Comparison of ENCODE assay signal across 13 cellular contexts in the genomic region with DNA sequence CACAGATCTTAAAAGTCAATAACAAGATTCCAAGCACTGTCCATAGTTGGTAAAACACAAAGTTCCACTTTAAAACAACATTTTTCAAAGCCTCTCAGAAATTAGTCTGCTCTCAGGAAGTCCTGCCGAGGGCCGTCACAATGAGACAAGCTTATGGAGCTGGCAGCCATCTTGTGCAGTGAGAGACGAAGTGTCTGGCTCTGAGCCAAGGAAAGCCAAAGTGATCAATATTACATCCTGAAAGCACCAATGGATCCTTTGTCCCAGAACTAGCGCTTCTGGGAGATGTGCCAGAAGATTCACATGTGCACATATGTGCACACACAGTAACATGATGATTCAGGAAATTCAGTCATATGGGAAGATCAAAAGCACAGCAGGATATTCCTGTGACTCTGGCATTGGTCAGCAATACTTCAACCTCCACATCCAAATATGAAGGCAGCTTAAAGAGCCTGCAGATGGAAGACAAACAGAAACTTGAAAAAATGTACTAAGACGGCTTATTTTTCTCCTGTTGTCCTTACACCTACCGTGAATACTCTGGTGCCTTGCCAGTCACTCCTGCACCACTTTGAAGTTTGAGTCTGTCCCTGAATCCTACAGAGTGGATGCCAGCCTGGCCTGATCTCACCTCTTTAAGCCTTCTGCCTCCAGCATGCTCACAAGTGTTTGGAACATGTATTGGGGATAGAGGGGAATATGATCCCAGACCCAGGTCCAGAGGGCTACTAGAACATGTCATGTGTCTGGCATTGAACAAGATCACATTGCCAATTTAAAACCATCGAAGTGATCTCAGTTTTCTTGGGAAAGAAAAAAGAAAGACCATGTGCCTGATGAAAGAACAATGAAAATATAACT. TPM values are rescaled to one million over a fixed set of nuclear protein-coding genes. Genes with fewer than 3 reads are reported as not detected.
DNase-seq lines count a peak whose midpoint lies in the region; ATAC-seq, FAIRE-seq and TF ChIP-seq lines count a peak whose summit lies in the region.
"Had no signal": no experiment of that assay in that cellular context is flagged by ENCODE, and none has a peak within 500 bp of the region (broad histone marks: within the 10 kb centered on the region; RNA-seq: fewer than 3 reads in every experiment).

No MANE protein-coding gene starts in this region.

- no peak overlapping the region for H3K4me3 Mint-ChIP-seq in T-cell
- H3K4me3 Mint-ChIP-seq: activated T-cell treated with anti-CD3 and anti-CD28 coated beads, Interleukin-2, amount 50 U/mL, for 72 hours; CD4-positive, alpha-beta memory T cell had no signal

- RAD21 ChIA-PET in GM12878 (lab: Charles Lee; ENCODE audit: unreplicated experiment) = interaction anchor here (1.2 to 1.9 kb wide), 5 partner anchors 13 to 79 kb away, joined by 3 to 10 read pairs (median 5); no protein-coding TSS in a partner anchor

- CTCF ChIA-PET in GM12878 (lab: Yijun Ruan, JAX) (interaction anchor here (1.3 kb wide), 1 partner anchor 10 kb away, joined by 4 read pairs; no protein-coding TSS in a partner anchor), T-cell (lab: Charles Lee) (no interaction called here)

- no peaks in the 10 kb centered on the region for H3K36me3 Mint-ChIP-seq in T-cell
- H3K36me3 Mint-ChIP-seq: CD4-positive, alpha-beta memory T cell had no signal

- no peak overlapping the region for H2AFZ ChIP-seq in GM12878 (ENCODE audit: control insufficient read depth, low read depth, low read length)

- H3K27me3 ChIP-seq in GM12878 (replicated peaks in 1 of 2; ENCODE audit: control insufficient read depth in 2 of 2, insufficient read depth in 2 of 2, low read length in 1 of 2) (no peaks in the 10 kb centered on the region; a peak in 1 of 4 replicates), spleen (replicated peaks in 1 of 7) (peaks cover 0 to 9% (median 0%) of the 10 kb centered on the region in 7 donors)

- in situ Hi-C loops in GM12878 (cut with MboI) = no loop called here

- no peak for FAIRE-seq in GM12878 (lab: Jason Lieb, UNC)

- no peaks in the 10 kb centered on the region for H3K9me3 ChIP-seq in GM12878 (replicated peaks; ENCODE audit: control insufficient read depth, insufficient read depth, low read length)
- H3K9me3 ChIP-seq in spleen = no peaks in the 10 kb centered on the region

- no peak overlapping the region for H3K4me2 ChIP-seq in GM12878 (ENCODE audit: control insufficient read depth, insufficient read depth)

- TF ChIP-seq EP300 in GM12878 (IDR thresholded peaks at IDR 0.05; ENCODE audit: borderline replicate concordance in 1 of 2, control insufficient read depth in 1 of 2, low read depth in 2 of 2, low read length in 2 of 2) = no peak

- H3K4me3 ChIP-seq in GM12878 (no peak overlapping the region), spleen (no peak overlapping the region)

- ATAC-seq in GM12878 (no peak), GM19452 (IDR thresholded peaks at IDR 0.05; ENCODE audit: unreplicated experiment) (no peak), T-cell (replicated peaks in 1 of 4) (no peak)
- ATAC-seq: activated T-cell treated with anti-CD3 and anti-CD28 coated beads, Interleukin-2, amount 50 U/mL, for 72 hours had no signal

- H3K27ac ChIP-seq in GM12878 (ENCODE audit: control insufficient read depth, insufficient read depth) = no peak overlapping the region
- H3K27ac ChIP-seq in spleen = no peak overlapping the region

- H4K20me1 ChIP-seq in GM12878 (ENCODE audit: control insufficient read depth, insufficient read depth) = no peaks in the 10 kb centered on the region

- H3K9ac ChIP-seq in GM12878 (ENCODE audit: control insufficient read depth, insufficient read depth, low read length) = no peak overlapping the region

- peak; percentile 52 for DNase-seq in DMS153 treated with DMSO at 0.1 percent for 48 hours (lab: John Stamatoyannopoulos, UW; ENCODE audit: unreplicated experiment)
- DNase-seq in NCI-H1105 (lab: John Stamatoyannopoulos, UW) = peak; percentile 57
- no peak for DNase-seq in GM12878 (ENCODE audit: low read depth, low spot score)
- DNase-seq in myocyte (ENCODE audit: low read depth) = peak; percentile 36
- DNase-seq in RPMI8226 = no peak
- no peak for DNase-seq in spleen
- DNase-seq in T-cell = no peak
- DNase-seq: activated T-cell treated with anti-CD3 and anti-CD28 coated beads, Interleukin-2, amount 50 U/mL, for 72 hours; CD4-positive, alpha-beta memory T cell; central memory CD4-positive, alpha-beta T cell; Karpas-422; retina had no signal

- intact Hi-C loops in GM12878 (cut with micrococcal nuclease; ENCODE audit: unreplicated experiment) (no loop called here), spleen (cut with DNase I; ENCODE audit: low total_unique reads) (no loop called here)

- TF ChIP-seq CTCF in GM12878 (IDR thresholded peaks at IDR 0.05 in 2 of 3, conservative IDR thresholded peaks at IDR 0.05 in 1 of 3; ENCODE audit: control insufficient read depth in 2 of 3, extremely low read depth in 1 of 3, insufficient read depth in 1 of 3, low read depth in 3 of 3, low read length in 3 of 3) (no peak), spleen (IDR thresholded peaks at IDR 0.05 in 8 of 11, conservative IDR thresholded peaks at IDR 0.05 in 3 of 11) (no peak)

- no peaks in the 10 kb centered on the region for H3K79me2 ChIP-seq in GM12878 (ENCODE audit: control insufficient read depth, insufficient read depth, low read length)

- peaks cover 4 to 15% of the 10 kb centered on the region in 2 donors for H3K27me3 Mint-ChIP-seq in T-cell

- no peak for TF ChIP-seq RAD21 in GM12878 (IDR thresholded peaks at IDR 0.05; ENCODE audit: insufficient read depth, low read depth, low read length)

- no TSS peak for BruUV-seq in GM12878 (replicated peaks; lab: Mats Ljungman, UMichigan)

- TF ChIP-seq POLR2A in GM12878 (IDR thresholded peaks at IDR 0.05; ENCODE audit: low read depth, low read length) (no peak), spleen (IDR thresholded peaks at IDR 0.05) (no peak)

- H3K4me1 ChIP-seq in GM12878 (ENCODE audit: control insufficient read depth, insufficient read depth, low read length) = no peaks in the 10 kb centered on the region
- no peaks in the 10 kb centered on the region for H3K4me1 ChIP-seq in spleen

- no peaks in the 10 kb centered on the region for H3K9me3 Mint-ChIP-seq in T-cell

- H3K36me3 ChIP-seq in GM12878 (ENCODE audit: control insufficient read depth in 2 of 2, insufficient read depth in 2 of 2, low read length in 1 of 2) (no peaks in the 10 kb centered on the region), spleen (no peaks in the 10 kb centered on the region)

- H3K4me1 Mint-ChIP-seq in T-cell = no peaks in the 10 kb centered on the region
- H3K4me1 Mint-ChIP-seq: CD4-positive, alpha-beta memory T cell had no signal

- POLR2A ChIA-PET in GM12878 (lab: Charles Lee) = interaction anchor here (0.6 kb wide), 1 partner anchor 38 kb away, joined by 3 read pairs; no protein-coding TSS in a partner anchor
- POLR2A ChIA-PET in T-cell (lab: Charles Lee) = no interaction called here

- no peak overlapping the region for H3K27ac Mint-ChIP-seq in T-cell
- H3K27ac Mint-ChIP-seq: activated T-cell treated with anti-CD3 and anti-CD28 coated beads, Interleukin-2, amount 50 U/mL, for 72 hours; CD4-positive, alpha-beta memory T cell had no signal

- WGBS in GM12878 (ENCODE audit: insufficient coverage, insufficient replicate concordance, low lambda C conversion rate, missing lambda C conversion rate) = 39% methylated on average over 7 of the region's 7 CpGs
- WGBS in spleen, 5 donors = 60 to 77% (median 72%) methylated on average over 7 of the region's 7 CpGs

- SMC1A ChIA-PET in GM12878 (lab: Charles Lee; ENCODE audit: uncharacterized antibody, unreplicated experiment) = interaction anchor here (0.8 to 1.5 kb wide), 6 partner anchors 9 to 79 kb away, joined by 3 to 5 read pairs (median 3); no protein-coding TSS in a partner anchor

TF ChIP-seq in GM12878, 131 proteins besides CTCF, POLR2A, EP300 and RAD21:
- TF ChIP-seq YY1 (IDR thresholded peaks at IDR 0.05; ENCODE audit: low read depth, low read length) (peak; percentile 54; the same call in 1 of the 2 replicates), ATF2 (IDR thresholded peaks at IDR 0.05; ENCODE audit: low read length) (no peak)

RNA-seq across cellular contexts. Expression of gene PRRX1, which starts 44.5 kb away (rescaled TPM):
- 30.6 and 33.8 TPM in 2 replicates for total RNA-seq in GM12878 (2013; cell fraction: nucleolus; rRNA removed)
- total RNA-seq in GM12878 (2014; rRNA removed) (2.7 and 3.7 TPM in 2 replicates), GM12878 (2014; rRNA removed; fragmentation: Illumina TruSeq; extraction: Trizol) (1.3 and 2.4 TPM in 2 replicates), GM12878 (2021) (2.0 and 2.8 TPM in 2 replicates), myocyte (51.2 and 55.7 TPM in 2 replicates), spleen (1 to 10 TPM; 1.2 to 4.9 (median 3.0) TPM), T-cell (under 1 TPM in 3 of 5 donors, not detected in 2; 0.07 to 0.50 (median 0.41) TPM)
- polyA plus RNA-seq in GM12878 (2011; ENCODE audit: low read depth) = 0.16 TPM
- polyA plus RNA-seq in GM12878 (2011; rRNA removed) (48.2 and 64.6 TPM in 2 replicates), GM12878 (2014; fragmentation: Illumina TruSeq; extraction: Trizol) (1.6 and 5.1 TPM in 2 replicates), GM12878 (2014; fragmentation: Nextera tagmentation; extraction: Ambion mirVana) (under 1 TPM; 0.42 to 0.48 TPM), GM12878 (2014; rRNA removed) (1.4 and 2.2 TPM in 2 replicates), GM12878 (2016; fragmentation: Nextera tagmentation; extraction: Ambion mirVana) (1 to 10 TPM in 1 of 2 experiments, under 1 TPM in 1; 0.67 to 1.3 TPM), spleen (1 to 10 TPM; 3.1 to 5.9 (median 4.6) TPM)
- polyA plus RNA-seq in GM12878 (2011; cell fraction: cytosol; rRNA removed) = 35.9 and 39.3 TPM in 2 replicates
- 34.2 and 44.6 TPM in 2 replicates for polyA plus RNA-seq in GM12878 (2011; cell fraction: nucleus; rRNA removed)
- polyA plus RNA-seq in GM12878 (2012) = 0.26 and 0.56 TPM in 2 replicates
- polyA minus RNA-seq in GM12878 (2011; rRNA and poly(A)+ RNA removed) = 63.7 and 81.4 TPM in 2 replicates
- 24.7 and 24.9 TPM in 2 replicates for polyA minus RNA-seq in GM12878 (2011; cell fraction: cytosol; rRNA and poly(A)+ RNA removed)
- polyA minus RNA-seq in GM12878 (2011; cell fraction: nucleus; rRNA and poly(A)+ RNA removed) = 22.6 and 31.6 TPM in 2 replicates
- polyA plus RNA-seq in myocyte (2012) = 4.4 TPM
- total RNA-seq: activated T-cell treated with anti-CD3 and anti-CD28 coated beads, Interleukin-2, amount 50 U/mL, for 72 hours; CD4-positive, alpha-beta memory T cell had no signal
- polyA plus RNA-seq: CD4-positive, alpha-beta memory T cell had no signal

Comparison
In these comparisons a context has a peak if more than half of its experiments do, and no peak if none do; other contexts are left out.
1. DNase-seq: peak in DMS153 treated with DMSO at 0.1 percent for 48 hours (single experiment), NCI-H1105 (single experiment) and myocyte (single experiment); none in GM12878 (single experiment), RPMI8226 (single experiment), spleen (single experiment) and T-cell (0 of 34).